ENCODE assay signal across 8 cellular contexts in genomic region chr5:146426853-146427618, GRCh38. TPM values are rescaled to one million over a fixed set of nuclear protein-coding genes. Genes with fewer than 3 reads are reported as not detected.
DNase-seq lines count a peak whose midpoint lies in the region; ATAC-seq and FAIRE-seq lines count a peak whose summit lies in the region.

No MANE protein-coding gene starts in this region.

- ATAC-seq in GM21447 (IDR thresholded peaks at IDR 0.05; ENCODE audit: unreplicated experiment), result peak; percentile 63

- peak; percentile 70 for DNase-seq in ELR (ENCODE audit: low read depth)
- peak; percentile 51 for DNase-seq in MV-4-11 (lab: John Stamatoyannopoulos, UW)
- DNase-seq in SW480 (ENCODE audit: low spot score), result peak; percentile 77
- peak in 1 of 2 donors; percentile 45 for DNase-seq in frontal cortex (ENCODE audit: low spot score in 2 of 2)
- peak; percentile 43 for DNase-seq in pons (ENCODE audit: low spot score)
- no peak for DNase-seq in activated CD4-positive, alpha-beta T cell treated with anti-CD3 and anti-CD28 coated beads, Interleukin-2, amount 50 U/mL, for 1 hour
- no peak for DNase-seq in activated naive CD4-positive, alpha-beta T cell treated with anti-CD3 and anti-CD28 coated beads, Interleukin-2, amount 50 U/mL, for 16 hours

- peak; percentile 75 for FAIRE-seq in frontal cortex (lab: Jason Lieb, UNC)

RNA-seq across cellular contexts. Expression of gene TCERG1, which starts 20.1 kb away (rescaled TPM):
- 48.1 TPM for total RNA-seq in frontal cortex

Comparison
In these comparisons a context has a peak if more than half of its experiments do, and no peak if none do; other contexts are left out.
1. DNase-seq: peak in ELR (single experiment), MV-4-11 (single experiment), SW480 (single experiment) and pons (single experiment); none in activated CD4-positive, alpha-beta T cell treated with anti-CD3 and anti-CD28 coated beads, Interleukin-2, amount 50 U/mL, for 1 hour (single experiment) and activated naive CD4-positive, alpha-beta T cell treated with anti-CD3 and anti-CD28 coated beads, Interleukin-2, amount 50 U/mL, for 16 hours (single experiment).